Comparison of ENCODE assay signal across 8 cellular contexts in genomic region chr2:28624798-28625701, GRCh38.
DNase-seq lines count a peak whose midpoint lies in the region; ATAC-seq and TF ChIP-seq lines count a peak whose summit lies in the region.

No MANE protein-coding gene starts in this region.

- TF ChIP-seq CTCF in A673 (conservative IDR thresholded peaks at IDR 0.05; ENCODE audit: low read depth, low read length) (no peak), GM23338 (conservative IDR thresholded peaks at IDR 0.05; ENCODE audit: low read depth in 2 of 2) (no peak), mammary epithelial cell (conservative IDR thresholded peaks at IDR 0.05 in 1 of 2, IDR thresholded peaks at IDR 0.05 in 1 of 2; ENCODE audit: extremely low read depth in 1 of 2, insufficient read depth in 1 of 2, low read depth in 1 of 2, low read length in 2 of 2) (no peak), endothelial cell (IDR thresholded peaks at IDR 0.05; ENCODE audit: unreplicated experiment) (no peak)

- peak overlapping the region; percentile 94 for H2AFZ ChIP-seq in GM23338
- H2AFZ ChIP-seq in mammary epithelial cell (ENCODE audit: low read depth, low read length), result peak overlapping the region; percentile 20

- H3K27me3 ChIP-seq in A673 (replicated peaks; ENCODE audit: insufficient read depth, low read depth, low read length, poor library complexity) (no peaks in the 10 kb centered on the region), GM23338 (ENCODE audit: insufficient read depth) (no peaks in the 10 kb centered on the region), mammary epithelial cell (ENCODE audit: insufficient read depth, low read length) (no peaks in the 10 kb centered on the region)

- H3K4me3 ChIP-seq in A673 (ENCODE audit: low read depth, low read length, poor library complexity, severe bottlenecking) (no peak overlapping the region), GM23338 (0 out of 2 replicates have a peak overlapping the region, but pooled peaks have one; percentile 15), mammary epithelial cell (replicated peaks in 1 of 3; ENCODE audit: insufficient read depth in 1 of 3, low read depth in 2 of 3, low read length in 3 of 3) (no peak overlapping the region)

- CTCF ChIA-PET in A673 (lab: Charles Lee), result interaction anchor here (0.5 to 0.7 kb wide), 2 partner anchors 51 to 67 kb away, joined by 3 to 4 read pairs; no protein-coding TSS in a partner anchor
- CTCF ChIA-PET in mammary epithelial cell (lab: Charles Lee; ENCODE audit: low non-redundant PET), result no interaction called here

- H3K9me3 ChIP-seq in A673 (ENCODE audit: low read depth, low read length, poor library complexity, severe bottlenecking), result no peaks in the 10 kb centered on the region
- H3K9me3 ChIP-seq in mammary epithelial cell (replicated peaks; ENCODE audit: insufficient read depth, low read length), result no peaks in the 10 kb centered on the region

- H3K36me3 Mint-ChIP-seq in GM23338 (ENCODE audit: low read depth) (no peaks in the 10 kb centered on the region; the same call in 2 of the 3 replicates), endothelial cell (ENCODE audit: low read depth, unreplicated experiment) (no peaks in the 10 kb centered on the region)

- peaks cover 20% of the 10 kb centered on the region for H3K4me1 ChIP-seq in A673 (ENCODE audit: insufficient read depth, low read length, poor library complexity, severe bottlenecking)
- H3K4me1 ChIP-seq in GM23338 (ENCODE audit: insufficient read depth), result peaks cover 11% of the 10 kb centered on the region
- peaks cover 11% of the 10 kb centered on the region for H3K4me1 ChIP-seq in mammary epithelial cell (ENCODE audit: insufficient read depth, low read length)

- H3K4me2 ChIP-seq in GM23338 (peak overlapping the region; percentile 68), mammary epithelial cell (ENCODE audit: insufficient read depth, low read depth, low read length) (no peak overlapping the region)

- BruUV-seq in A673 (replicated peaks; lab: Mats Ljungman, UMichigan) (no TSS peak), mammary epithelial cell (replicated peaks; lab: Mats Ljungman, UMichigan) (no TSS peak)

- H3K36me3 ChIP-seq in A673 (ENCODE audit: insufficient read depth, low read length, poor library complexity, severe bottlenecking) (no peaks in the 10 kb centered on the region), GM23338 (ENCODE audit: insufficient read depth) (no peaks in the 10 kb centered on the region), mammary epithelial cell (ENCODE audit: insufficient read depth, low read length) (no peaks in the 10 kb centered on the region)

- peak overlapping the region; percentile 5 for H3K27ac ChIP-seq in A673 (ENCODE audit: low read depth, low read length, poor library complexity, severe bottlenecking)
- H3K27ac ChIP-seq in GM23338 (ENCODE audit: low read depth), result no peak overlapping the region
- H3K27ac ChIP-seq in mammary epithelial cell (ENCODE audit: insufficient read depth, low read depth, low read length), result no peak overlapping the region

- peak overlapping the region; percentile 75 for H3K27ac Mint-ChIP-seq in GM23338
- no peak overlapping the region for H3K27ac Mint-ChIP-seq in endothelial cell (ENCODE audit: unreplicated experiment)

- intact Hi-C loops in A673 (cut with micrococcal nuclease; ENCODE audit: unreplicated experiment) (no loop called here), mammary epithelial cell (cut with micrococcal nuclease) (no loop called here)

- in situ Hi-C loops in mammary epithelial cell (cut with MboI; ENCODE audit: low sequenced_read_pairs in 2 of 2), result no loop called here

- ATAC-seq in GM23338, result peak; percentile 60

- 62% methylated on average over 18 of the region's 19 CpGs for WGBS in mammary epithelial cell (ENCODE audit: low coverage, missing lambda C conversion rate)

- H3K9me3 Mint-ChIP-seq in GM23338 (no peaks in the 10 kb centered on the region; the same call in 2 of the 3 replicates), endothelial cell (ENCODE audit: unreplicated experiment) (no peaks in the 10 kb centered on the region)

- no peaks in the 10 kb centered on the region for H3F3A ChIP-seq in GM23338 (replicated peaks; ENCODE audit: low read depth)

- POLR2A ChIA-PET in A673 (lab: Charles Lee; ENCODE audit: low non-redundant PET), result no interaction called here

- H3K27me3 Mint-ChIP-seq in GM23338 (ENCODE audit: insufficient read depth, low read depth, poor library complexity), result peaks cover 8% of the 10 kb centered on the region
- no peaks in the 10 kb centered on the region for H3K27me3 Mint-ChIP-seq in endothelial cell (ENCODE audit: unreplicated experiment)

- no peak overlapping the region for H3K9ac ChIP-seq in mammary epithelial cell (ENCODE audit: insufficient read depth, low read length)

- DNase-seq in A673 (ENCODE audit: low spot score), result peak; percentile 22
- DNase-seq in GM23338 (ENCODE audit: low spot score), result peak; percentile 44
- DNase-seq in T-helper 22 cell (ENCODE audit: low read depth), result peak; percentile 70
- DNase-seq in mammary epithelial cell, result no peak
- peak; percentile 35 to 54 for DNase-seq in lung microvascular endothelial cell (ENCODE audit: low read depth in 2 of 2)
- DNase-seq in stimulated activated CD8-positive, alpha-beta memory T cell treated with anti-CD3 and anti-CD28 coated beads, Interleukin-15, amount 100 ng/mL, for 1 hour (ENCODE audit: low read depth), result peak; percentile 24
- DNase-seq in NCI-H1694 treated with DMSO at 0.1 percent for 48 hours (lab: John Stamatoyannopoulos, UW), result no peak
- no peak for DNase-seq in endothelial cell (ENCODE audit: low spot score)

- no peaks in the 10 kb centered on the region for H3K79me2 ChIP-seq in GM23338 (replicated peaks; ENCODE audit: insufficient read depth)
- no peaks in the 10 kb centered on the region for H3K79me2 ChIP-seq in mammary epithelial cell (ENCODE audit: insufficient read depth, low read length)

- H4K20me1 ChIP-seq in GM23338 (replicated peaks; ENCODE audit: insufficient read depth) (no peaks in the 10 kb centered on the region), mammary epithelial cell (ENCODE audit: insufficient read depth, low read length) (no peaks in the 10 kb centered on the region)

- H3K4me3 Mint-ChIP-seq in GM23338 (peak overlapping the region; percentile 35; the same call in 1 of the 3 replicates), endothelial cell (ENCODE audit: unreplicated experiment) (no peak overlapping the region)

- H3K4me1 Mint-ChIP-seq in GM23338 (peaks cover 24% of the 10 kb centered on the region), endothelial cell (ENCODE audit: unreplicated experiment) (peaks cover 20% of the 10 kb centered on the region)

- dilution Hi-C loops in mammary epithelial cell (cut with HindIII; ENCODE audit: low sequenced_read_pairs), result no loop called here

- 0 out of 2 replicates have a peak, but pooled peaks cover 4% of the 10 kb centered on the region for H3K9me2 ChIP-seq in GM23338 (ENCODE audit: insufficient read depth)

TF ChIP-seq in GM23338, 12 proteins besides CTCF, POLR2A, EP300 and RAD21 (continues in another document):
- TF ChIP-seq EZH2phosphoT487 (IDR thresholded peaks at IDR 0.05; ENCODE audit: unreplicated experiment), result no peak

Comparison
In these comparisons a context has a peak if more than half of its experiments do, and no peak if none do; other contexts are left out.
1. DNase-seq: peak in A673 (single experiment), GM23338 (single experiment), T-helper 22 cell (single experiment), lung microvascular endothelial cell (2 of 2) and stimulated activated CD8-positive, alpha-beta memory T cell treated with anti-CD3 and anti-CD28 coated beads, Interleukin-15, amount 100 ng/mL, for 1 hour (single experiment); none in mammary epithelial cell (single experiment), NCI-H1694 treated with DMSO at 0.1 percent for 48 hours (single experiment) and endothelial cell (single experiment).